ENCODE assay signal across 8 cellular contexts in genomic region chr3:9397331-9397910, GRCh38. TPM values are rescaled to one million over a fixed set of nuclear protein-coding genes. Genes with fewer than 3 reads are reported as not detected.
DNase-seq lines count a peak whose midpoint lies in the region; ATAC-seq and TF ChIP-seq lines count a peak whose summit lies in the region.

TSS of gene SETD5 (plus strand) at chr3:9397615. CDS start at chr3:9428939, 31,324 bp downstream.

- peaks cover 0 to 4% of the 10 kb centered on the region in 2 donors for H3K27me3 Mint-ChIP-seq in CD8-positive, alpha-beta memory T cell

- H3K9me3 ChIP-seq in CD8-positive, alpha-beta memory T cell (ENCODE audit: low read length): no peaks in the 10 kb centered on the region
- H3K9me3 ChIP-seq in lung (ENCODE audit: control insufficient read depth in 2 of 2, insufficient read depth in 1 of 2, low read length in 1 of 2): no peaks in the 10 kb centered on the region

- peak within 1 kb of the TSS; percentile 93 for H3K4me3 ChIP-seq in CD8-positive, alpha-beta memory T cell (ENCODE audit: low read length)
- peak within 1 kb of the TSS; percentile 82 for H3K4me3 ChIP-seq in lung

- no peaks in the 10 kb centered on the region for H3K27me3 ChIP-seq in CD8-positive, alpha-beta memory T cell (ENCODE audit: insufficient read depth, low read length, poor library complexity, severe bottlenecking)
- H3K27me3 ChIP-seq in lung (ENCODE audit: control insufficient read depth, insufficient read depth): no peaks in the 10 kb centered on the region

- 1% methylated on average over 32 to 64 of the region's 64 CpGs for WGBS in lung, 2 donors

- CTCF ChIA-PET in CD8-positive, alpha-beta memory T cell (lab: Charles Lee): interaction anchor here (1.2 to 5.1 kb wide), 2 partner anchors 11 to 34 kb away, joined by 4 to 24 read pairs; partner anchors contain the start of gene THUMPD3

- no peak for TF ChIP-seq CTCF in lung (IDR thresholded peaks at IDR 0.05; ENCODE audit: control extremely low read depth, extremely low read depth)

- H3K9me3 Mint-ChIP-seq in CD8-positive, alpha-beta memory T cell: peaks cover 0 to 4% (median 0%) of the 10 kb centered on the region in 5 donors

- peaks cover 0 to 54% (median 6%) of the 10 kb centered on the region in 3 donors for H3K36me3 Mint-ChIP-seq in CD8-positive, alpha-beta memory T cell

- ATAC-seq in GM19467 (IDR thresholded peaks at IDR 0.05; ENCODE audit: unreplicated experiment) (peak; percentile 51), lung (ENCODE audit: insufficient read depth, low FRiP score) (peak; percentile 80)

- DNase-seq in CD8-positive, alpha-beta memory T cell: peak; percentile 99 to 100 (median 99)
- DNase-seq in HPDE6-E6E7 (ENCODE audit: extremely low spot score) (peak; percentile 34), NK-92 (lab: John Stamatoyannopoulos, UW; ENCODE audit: unreplicated experiment) (peak; percentile 89), lung (ENCODE audit: low spot score) (peak; percentile 98)
- DNase-seq in activated CD8-positive, alpha-beta memory T cell treated with anti-CD3 and anti-CD28 coated beads for 24 hours: peak; percentile 100
- DNase-seq in effector CD4-positive, alpha-beta T cell: peak; percentile 99
- DNase-seq in stimulated activated CD4-positive, alpha-beta T cell treated with anti-CD3 and anti-CD28 coated beads, TNF-alpha, amount 100 ng/mL, for 4 hours (ENCODE audit: low read depth in 3 of 3): peak; percentile 99 to 100 (median 99)

- H3K4me3 Mint-ChIP-seq in CD8-positive, alpha-beta memory T cell: peak within 1 kb of the TSS; percentile 92 to 99 (median 97)

- H3K4me1 Mint-ChIP-seq in CD8-positive, alpha-beta memory T cell: peaks cover 65 to 80% (median 77%) of the 10 kb centered on the region in 3 donors

- H3K4me1 ChIP-seq in CD8-positive, alpha-beta memory T cell (ENCODE audit: insufficient read depth, low read length): peaks cover 69% of the 10 kb centered on the region
- peaks cover 4 to 22% of the 10 kb centered on the region in 2 donors for H3K4me1 ChIP-seq in lung (ENCODE audit: control insufficient read depth in 2 of 2, insufficient read depth in 2 of 2, low read length in 2 of 2)

- peaks cover 22% of the 10 kb centered on the region for H3K36me3 ChIP-seq in CD8-positive, alpha-beta memory T cell (ENCODE audit: insufficient read depth, low read length)
- H3K36me3 ChIP-seq in lung (ENCODE audit: control insufficient read depth in 2 of 2, insufficient read depth in 2 of 2, low read length in 2 of 2): peaks cover 4 to 7% of the 10 kb centered on the region in 2 donors

- POLR2A ChIA-PET in CD8-positive, alpha-beta memory T cell (lab: Charles Lee): interaction anchor here (0.8 to 3.6 kb wide), 10 partner anchors 10 to 1875 kb away, joined by 3 to 81 read pairs (median 4); partner anchors contain the start of genes ARPC4, ATG7, BRPF1 and MTMR14

- peak within 1 kb of the TSS; percentile 97 to 100 (median 99) for H3K27ac Mint-ChIP-seq in CD8-positive, alpha-beta memory T cell

- H3K27ac ChIP-seq in CD8-positive, alpha-beta memory T cell (ENCODE audit: low read depth, low read length): peak within 1 kb of the TSS; percentile 95
- peak within 1 kb of the TSS; percentile 99 for H3K27ac ChIP-seq in lung (ENCODE audit: low read depth in 1 of 2, low read length in 1 of 2)

RNA-seq across cellular contexts. Expression of gene SETD5, which starts in this region (rescaled TPM):
- total RNA-seq in CD8-positive, alpha-beta memory T cell: 10 to 100 TPM; 89.8 to 97.2 TPM
- 40.0 TPM for polyA plus RNA-seq in CD8-positive, alpha-beta memory T cell
- 100 to 1,000 TPM; 100 to 178 TPM for total RNA-seq in lung
- 10 to 100 TPM; 23.7 to 34.7 TPM for polyA plus RNA-seq in lung

Comparison
In these comparisons a context has a peak if more than half of its experiments do, and no peak if none do; other contexts are left out.
1. Peak in every context shown above with its lines: DNase-seq, ATAC-seq, H3K4me3 ChIP-seq and H3K27ac ChIP-seq.
2. DNase-seq: peak in every context shown above with its lines; median percentile 100 in activated CD8-positive, alpha-beta memory T cell treated with anti-CD3 and anti-CD28 coated beads for 24 hours; 99 in CD8-positive, alpha-beta memory T cell; 99 in effector CD4-positive, alpha-beta T cell; 99 in stimulated activated CD4-positive, alpha-beta T cell treated with anti-CD3 and anti-CD28 coated beads, TNF-alpha, amount 100 ng/mL, for 4 hours; 98 in lung; 89 in NK-92; 34 in HPDE6-E6E7.